22 cellular contexts compared by ENCODE assay signal in genomic region chr7:45647426-45647825, GRCh38.
"Had no signal": no experiment of that assay in that cellular context is flagged by ENCODE, and none has a peak within 500 bp of the region (broad histone marks: within the 10 kb centered on the region; RNA-seq: fewer than 3 reads in every experiment).

No MANE protein-coding gene starts in this region.

- H3K79me2 ChIP-seq: hepatocyte had no signal

- H3K9me3 ChIP-seq: gastroesophageal sphincter, lower lobe of right lung, ovary, right lobe of liver, vagina had no signal

- H3K36me3 ChIP-seq: lower lobe of right lung, ovary, right lobe of liver, vagina, WERI-Rb-1 had no signal

- ATAC-seq: activated CD8-positive, alpha-beta T cell treated with anti-CD3 and anti-CD28 coated beads for 36 hours; gastroesophageal sphincter; left colon; lower lobe of right lung; right lobe of liver; stimulated activated effector memory CD8-positive, alpha-beta T cell treated with anti-CD3 and anti-CD28 coated beads, Interleukin-12 subunit alpha, Interleukin-12 subunit beta, amount 100 ng/mL, for 72 hours; stimulated activated naive CD8-positive, alpha-beta T cell treated with anti-CD3 and anti-CD28 coated beads, Interleukin-15, amount 100 ng/mL, for 72 hours; T-helper 17 cell had no signal

- H3K27ac ChIP-seq: gastroesophageal sphincter, hepatocyte, lower lobe of right lung, ovary, right lobe of liver, skin epidermis, vagina, WERI-Rb-1 had no signal

- H2AFZ ChIP-seq: hepatocyte had no signal

- H3K4me2 ChIP-seq: hepatocyte had no signal

- H3K27me3 ChIP-seq: gastroesophageal sphincter, hepatocyte, ovary, right lobe of liver, vagina had no signal

- DNase-seq: activated CD4-positive, alpha-beta T cell treated with anti-CD3 and anti-CD28 coated beads, Interleukin-2, amount 10 ng/mL, durations not matched to agents 24 days and 14 days; activated CD4-positive, CD25-positive, alpha-beta regulatory T cell treated with anti-CD3 and anti-CD28 coated beads, Interleukin-2, amount 50 U/mL, for 72 hours; activated CD8-positive, alpha-beta T cell treated with anti-CD3 and anti-CD28 coated beads for 36 hours; activated effector memory CD4-positive, alpha-beta T cell treated with Interleukin-2 at 50 U/mL for 16 hours; activated naive CD4-positive, alpha-beta T cell treated with Interleukin-2 at 50 U/mL for 16 hours; cerebellar nuclear complex; cortex of kidney; left colon; lower lobe of right lung; mesenchymal stem cell; ovary; stimulated activated CD4-positive, alpha-beta T cell treated with anti-CD3 and anti-CD28 coated beads, Interleukin-12 subunit alpha, Interleukin-12 subunit beta, amount 100 ng/mL, for 4 hours; stimulated activated naive CD8-positive, alpha-beta T cell treated with anti-CD3 and anti-CD28 coated beads, Interleukin-15, amount 100 ng/mL, for 72 hours; T-helper 17 cell; T1000 had no signal

- H3K4me1 ChIP-seq: gastroesophageal sphincter, right lobe of liver, vagina had no signal

- H3K4me3 ChIP-seq: gastroesophageal sphincter, hepatocyte, lower lobe of right lung, ovary, right lobe of liver, skin epidermis, vagina had no signal
